ENCODE assay signal across 16 cellular contexts in the genomic region with DNA sequence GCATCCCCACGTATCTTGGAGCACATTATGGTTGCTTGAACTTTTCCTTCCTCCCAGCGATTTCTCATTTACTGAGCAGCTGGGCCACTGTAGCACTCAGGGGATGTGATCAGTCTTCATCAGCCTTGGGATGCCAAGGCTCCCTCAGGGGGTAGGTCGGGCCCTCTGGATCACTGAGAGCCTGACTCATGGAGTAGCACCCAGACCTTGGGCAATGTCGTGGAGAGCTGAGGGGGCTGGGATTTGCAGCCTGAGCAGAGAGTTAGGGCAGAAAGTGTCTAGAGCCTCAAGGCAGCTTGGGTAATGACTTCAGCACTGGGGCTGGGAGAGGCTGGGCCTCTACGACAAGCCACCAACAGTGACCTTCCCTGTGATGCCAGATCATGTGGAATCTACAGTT.
DNase-seq lines count a peak whose midpoint lies in the region; ATAC-seq and TF ChIP-seq lines count a peak whose summit lies in the region.
"Had no signal": no experiment of that assay in that cellular context is flagged by ENCODE, and none has a peak within 500 bp of the region (broad histone marks: within the 10 kb centered on the region; RNA-seq: fewer than 3 reads in every experiment).

No MANE protein-coding gene starts in this region.

- H4K20me1 ChIP-seq in GM23248 (ENCODE audit: insufficient read depth) (no peaks in the 10 kb centered on the region), osteoblast (ENCODE audit: insufficient read depth, low read length) (no peaks in the 10 kb centered on the region)

- no peak for TF ChIP-seq CTCF in fibroblast of the aortic adventitia (IDR thresholded peaks at IDR 0.05; ENCODE audit: insufficient read depth, low read length)
- no peak for TF ChIP-seq CTCF in osteoblast (IDR thresholded peaks at IDR 0.05; ENCODE audit: extremely low read depth, low read depth, low read length)

- H3K36me3 ChIP-seq in GM23248 (ENCODE audit: low read depth) (no peaks in the 10 kb centered on the region), osteoblast (ENCODE audit: insufficient read depth, low read length) (no peaks in the 10 kb centered on the region)
- H3K36me3 ChIP-seq: BE2C had no signal

- H3K4me2 ChIP-seq in GM23248 (ENCODE audit: unreplicated experiment) = no peak overlapping the region
- H3K4me2 ChIP-seq in osteoblast (ENCODE audit: insufficient read depth, low read length) = peak overlapping the region; percentile 37

- no peaks in the 10 kb centered on the region for H3K79me2 ChIP-seq in GM23248 (ENCODE audit: insufficient read depth)
- no peaks in the 10 kb centered on the region for H3K79me2 ChIP-seq in osteoblast (ENCODE audit: insufficient read depth, low read length)

- in situ Hi-C loops in GM23248 (cut with MboI) = no loop called here

- no peak overlapping the region for H3K27ac ChIP-seq in GM23248
- peak overlapping the region; percentile 73 for H3K27ac ChIP-seq in osteoblast (ENCODE audit: low read depth, low read length)
- H3K27ac ChIP-seq: C4-2B had no signal

- DNase-seq in GM23248 (peak; percentile 43), RPMI7951 (ENCODE audit: low read depth) (peak; percentile 46), fibroblast of the aortic adventitia (ENCODE audit: low read depth) (peak; percentile 25), osteoblast (ENCODE audit: insufficient read length, low spot score, missing footprints) (peak; percentile 82), Ammon's horn (ENCODE audit: low spot score) (no peak), NCI-H1417 treated with DMSO at 0.1 percent for 48 hours (lab: John Stamatoyannopoulos, UW) (no peak)
- DNase-seq in stimulated activated CD4-positive, alpha-beta T cell treated with anti-CD3 and anti-CD28 coated beads, Interleukin-4, amount 100 ng/mL, for 4 hours = no peak
- DNase-seq: BE2C; CD8-positive, alpha-beta T cell; COR-L47; DND-41; HCEC 1CT had no signal

- peaks cover 5% of the 10 kb centered on the region for H3K4me1 ChIP-seq in GM23248 (ENCODE audit: insufficient read depth)
- H3K4me1 ChIP-seq in osteoblast (ENCODE audit: insufficient read depth, low read length) = peaks cover 30% of the 10 kb centered on the region
- H3K4me1 ChIP-seq: BE2C had no signal

- no peak for ATAC-seq in HG03175 (IDR thresholded peaks at IDR 0.05; ENCODE audit: unreplicated experiment)
- ATAC-seq: CD8-positive, alpha-beta T cell; GM12878; K562 had no signal

- H3K9me3 ChIP-seq in GM23248 (ENCODE audit: low read depth) = no peaks in the 10 kb centered on the region
- no peaks in the 10 kb centered on the region for H3K9me3 ChIP-seq in osteoblast (ENCODE audit: low read depth, low read length)
- H3K9me3 ChIP-seq: BE2C had no signal

- H3K27me3 ChIP-seq in GM23248 (replicated peaks; ENCODE audit: insufficient read depth) (no peaks in the 10 kb centered on the region), osteoblast (ENCODE audit: insufficient read depth, low read length) (no peaks in the 10 kb centered on the region)
- H3K27me3 ChIP-seq: BE2C had no signal

- no peak overlapping the region for H2AFZ ChIP-seq in GM23248
- no peak overlapping the region for H2AFZ ChIP-seq in osteoblast (ENCODE audit: low read length)

- H3K9me2 ChIP-seq in GM23248 (ENCODE audit: insufficient read depth) = no peaks in the 10 kb centered on the region

- 66 to 68% methylated on average over 5 of the region's 5 CpGs for WGBS in GM23248 (ENCODE audit: low coverage in 1 of 2, low lambda C conversion rate in 2 of 2, missing lambda C conversion rate in 2 of 2), 2 experiments

- peaks cover 7% of the 10 kb centered on the region for H3F3A ChIP-seq in GM23248 (ENCODE audit: insufficient read depth)

- no peak overlapping the region for H3K9ac ChIP-seq in GM23248

- no peak overlapping the region for H3K4me3 ChIP-seq in GM23248
- no peak overlapping the region for H3K4me3 ChIP-seq in fibroblast of the aortic adventitia (ENCODE audit: low read depth, low read length)
- no peak overlapping the region for H3K4me3 ChIP-seq in osteoblast (ENCODE audit: insufficient read depth, low read length)
- H3K4me3 ChIP-seq: GM12878, K562 had no signal

Comparison
In these comparisons a context has a peak if more than half of its experiments do, and no peak if none do; other contexts are left out.
1. DNase-seq: peak in GM23248 (single experiment), RPMI7951 (single experiment), fibroblast of the aortic adventitia (single experiment) and osteoblast (single experiment); none in Ammon's horn (single experiment), stimulated activated CD4-positive, alpha-beta T cell treated with anti-CD3 and anti-CD28 coated beads, Interleukin-4, amount 100 ng/mL, for 4 hours (0 of 2) and NCI-H1417 treated with DMSO at 0.1 percent for 48 hours (single experiment).